ENCODE assay signal across 1 cellular context in genomic region chr11:72222907-72223614, GRCh38.
TF ChIP-seq lines count a peak whose summit lies in the region.

No MANE protein-coding gene starts in this region.

TF ChIP-seq in GM12878, 131 proteins besides CTCF, POLR2A, EP300 and RAD21 (continued from another document and continues in another):
- TF ChIP-seq ESRRA (IDR thresholded peaks at IDR 0.05; ENCODE audit: low read length) (no peak), ZNF207 (IDR thresholded peaks at IDR 0.05; ENCODE audit: borderline replicate concordance) (peak; percentile 57; the same call in 1 of the 2 replicates), EGR1 (IDR thresholded peaks at IDR 0.05; ENCODE audit: borderline replicate concordance in 1 of 2, low read depth in 2 of 2, low read length in 2 of 2) (peak in 1 of 2 experiments; percentile 77; a peak in 2 of 3 replicates), CREB1 (IDR thresholded peaks at IDR 0.05; ENCODE audit: low read depth) (peak; percentile 10), SKIL (IDR thresholded peaks at IDR 0.05; ENCODE audit: low read depth, poor library complexity, severe bottlenecking) (peak; percentile 18), TCF12 (IDR thresholded peaks at IDR 0.05; ENCODE audit: low read depth, low read length) (0 out of 2 replicates have a peak, but pooled peaks have one; percentile 15), POLR2AphosphoS5 (IDR thresholded peaks at IDR 0.05; ENCODE audit: low read length) (no peak), RCOR1 (conservative IDR thresholded peaks at IDR 0.05; ENCODE audit: low read depth, low read length) (0 out of 2 replicates have a peak, but pooled peaks have one; percentile 27), SPI1 (IDR thresholded peaks at IDR 0.05; ENCODE audit: borderline replicate concordance, insufficient read depth, low read depth, low read length) (peak; percentile 10; the same call in 1 of the 2 replicates), ZNF384 (IDR thresholded peaks at IDR 0.05; ENCODE audit: borderline replicate concordance, low read depth, low read length) (peak; percentile 47; the same call in 1 of the 2 replicates), TCF3 (IDR thresholded peaks at IDR 0.05; ENCODE audit: borderline replicate concordance, insufficient read depth, low read depth, low read length) (0 out of 2 replicates have a peak, but pooled peaks have one; percentile 23), BHLHE40 (IDR thresholded peaks at IDR 0.05; ENCODE audit: borderline replicate concordance in 1 of 2, low read depth in 2 of 2, low read length in 1 of 2) (peak in 1 of 2 experiments; percentile 25; a peak in 1 of 4 replicates), CHD4 (IDR thresholded peaks at IDR 0.05) (no peak), IRF3 (IDR thresholded peaks at IDR 0.05) (no peak), KDM1A (IDR thresholded peaks at IDR 0.05; ENCODE audit: borderline replicate concordance) (no peak), HCFC1 (IDR thresholded peaks at IDR 0.05; ENCODE audit: low read length) (0 out of 2 replicates have a peak, but pooled peaks have one; percentile 11), MEF2A (IDR thresholded peaks at IDR 0.05; ENCODE audit: insufficient read depth, low read depth, low read length) (peak; percentile 47; the same call in 1 of the 2 replicates), RB1 (IDR thresholded peaks at IDR 0.05; ENCODE audit: borderline replicate concordance) (no peak; the same call in 1 of the 2 replicates), ELK1 (IDR thresholded peaks at IDR 0.05; ENCODE audit: low read depth, low read length) (peak; percentile 40), SIN3A (IDR thresholded peaks at IDR 0.05; ENCODE audit: low read depth, low read length) (peak; percentile 66; the same call in 1 of the 2 replicates), NBN (IDR thresholded peaks at IDR 0.05) (0 out of 2 replicates have a peak, but pooled peaks have one; percentile 46), SP1 (IDR thresholded peaks at IDR 0.05; ENCODE audit: low read depth, low read length) (no peak), HDGF (IDR thresholded peaks at IDR 0.05) (peak; percentile 61; the same call in 1 of the 2 replicates), MXI1 (IDR thresholded peaks at IDR 0.05; ENCODE audit: low read depth, low read length) (peak; percentile 66; the same call in 1 of the 2 replicates), STAT1 (conservative IDR thresholded peaks at IDR 0.05) (no peak), PBX3 (IDR thresholded peaks at IDR 0.05; ENCODE audit: insufficient replicate concordance, low read depth, low read length) (peak; percentile 32), CREM (IDR thresholded peaks at IDR 0.05; ENCODE audit: low read depth) (peak; percentile 22; the same call in 1 of the 2 replicates), E4F1 (IDR thresholded peaks at IDR 0.05; ENCODE audit: borderline replicate concordance, partially characterized antibody) (peak; percentile 50), MTA2 (IDR thresholded peaks at IDR 0.05; ENCODE audit: low read depth) (peak; percentile 20; the same call in 1 of the 2 replicates), MLLT1 (IDR thresholded peaks at IDR 0.05) (no peak), CHD1 (IDR thresholded peaks at IDR 0.05; ENCODE audit: low read depth, low read length) (peak; percentile 23; the same call in 1 of the 2 replicates), MEF2B (IDR thresholded peaks at IDR 0.05; ENCODE audit: partially characterized antibody, poor library complexity, severe bottlenecking) (peak; percentile 92), TAF1 (IDR thresholded peaks at IDR 0.05; ENCODE audit: borderline replicate concordance, low read depth, low read length) (peak; percentile 22; the same call in 1 of the 2 replicates), FOXK2 (IDR thresholded peaks at IDR 0.05) (no peak), SMAD1 (IDR thresholded peaks at IDR 0.05; ENCODE audit: low read depth, partially characterized antibody) (peak; percentile 20), PML (IDR thresholded peaks at IDR 0.05; ENCODE audit: low read length) (peak; percentile 46; the same call in 1 of the 2 replicates), TCF7 (IDR thresholded peaks at IDR 0.05; ENCODE audit: borderline replicate concordance) (no peak), ATF3 (IDR thresholded peaks at IDR 0.05; ENCODE audit: borderline replicate concordance, extremely low read depth, low read depth, low read length) (no peak), YY1 (IDR thresholded peaks at IDR 0.05; ENCODE audit: low read depth, low read length) (0 out of 2 replicates have a peak, but pooled peaks have one; percentile 7), ZNF687 (IDR thresholded peaks at IDR 0.05) (0 out of 2 replicates have a peak, but pooled peaks have one; percentile 8), RELB (IDR thresholded peaks at IDR 0.05; ENCODE audit: low read depth) (peak; percentile 97), ASH2L (IDR thresholded peaks at IDR 0.05; ENCODE audit: borderline replicate concordance, low read depth) (no peak)
